10 cellular contexts compared by ENCODE assay signal in the genomic region with DNA sequence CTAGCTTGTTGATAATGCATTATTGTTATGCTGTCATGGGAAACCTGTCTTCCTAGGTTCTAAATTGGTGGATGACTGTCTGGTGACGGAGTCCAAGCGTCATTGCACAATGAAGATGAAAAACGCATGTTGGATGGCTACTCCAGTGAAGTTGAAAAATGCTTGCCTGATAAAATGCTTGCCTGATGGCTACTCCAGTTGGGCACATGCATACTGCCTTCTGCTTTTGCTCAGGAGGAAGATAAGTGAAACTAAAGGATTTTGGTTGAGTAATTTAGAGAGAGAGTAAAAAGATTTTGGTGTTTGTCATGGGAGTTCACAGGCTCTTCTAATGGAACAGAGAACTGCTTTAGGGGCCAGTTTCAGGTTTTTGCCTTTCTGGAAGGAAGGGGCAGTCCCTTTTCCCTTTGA.
DNase-seq lines count a peak whose midpoint lies in the region; ATAC-seq, FAIRE-seq and TF ChIP-seq lines count a peak whose summit lies in the region.
"Had no signal": no experiment of that assay in that cellular context is flagged by ENCODE, and none has a peak within 500 bp of the region (broad histone marks: within the 10 kb centered on the region; RNA-seq: fewer than 3 reads in every experiment).

No MANE protein-coding gene starts in this region.

- TF ChIP-seq RAD21 in HepG2 (CRISPR knock-in tag; IDR thresholded peaks at IDR 0.05): no peak

- H2AFZ ChIP-seq in HepG2 (ENCODE audit: low read length): no peak overlapping the region

- WGBS in HepG2 (ENCODE audit: low lambda C conversion rate): 89% methylated on average over 3 of the region's 3 CpGs

- peaks cover 45% of the 10 kb centered on the region for H3K79me2 ChIP-seq in HepG2 (ENCODE audit: insufficient read depth, low read length)

- POLR2A ChIA-PET in GM10248 (lab: Yijun Ruan, JAX) (no interaction called here), HepG2 (lab: Yijun Ruan, JAX) (interaction anchor here (1.0 to 1.2 kb wide), 2 partner anchors 40 to 116 kb away, joined by 3 to 5 read pairs; no protein-coding TSS in a partner anchor)

- H3K27me3 ChIP-seq in HepG2 (ENCODE audit: control insufficient read depth in 1 of 2, insufficient read depth in 2 of 2, low read length in 2 of 2): no peaks in the 10 kb centered on the region

- no peak overlapping the region for H3K9ac ChIP-seq in HepG2 (ENCODE audit: insufficient read depth, low read depth, low read length)

- FAIRE-seq in HepG2 (lab: Jason Lieb, UNC): no peak

- no peaks in the 10 kb centered on the region for H3K27me3 Mint-ChIP-seq in activated naive CD8-positive, alpha-beta T cell

- H3K27ac ChIP-seq in HepG2 (ENCODE audit: extremely low read length, insufficient read depth, low read length): peak overlapping the region; percentile 24

- H4K20me1 ChIP-seq in HepG2 (ENCODE audit: insufficient read depth, low read length): no peaks in the 10 kb centered on the region

- in situ Hi-C loops in HepG2 (cut with HindIII; ENCODE audit: extremely low pct_ligation_motif_present, low pct_unique_long_range_greater_than_20kb): no loop called here

- BruUV-seq in HepG2 (replicated peaks; lab: Mats Ljungman, UMichigan): no TSS peak

- no peak for TF ChIP-seq EP300 in HepG2 (IDR thresholded peaks at IDR 0.05; ENCODE audit: low read depth in 2 of 2, low read length in 2 of 2)
- no peak for TF ChIP-seq EP300 in HepG2 (CRISPR knock-in tag; IDR thresholded peaks at IDR 0.05; ENCODE audit: borderline replicate concordance)

- DNase-seq in AG09319 (ENCODE audit: extremely low read depth, low read depth): peak; percentile 68
- peak; percentile 39 for DNase-seq in GM10248 (ENCODE audit: extremely low spot score)
- peak; percentile 55 for DNase-seq in HepG2 (ENCODE audit: low spot score)
- DNase-seq in HuH-7 (ENCODE audit: low spot score): no peak
- DNase-seq: kidney glomerular epithelial cell, SHP77 had no signal

- intact Hi-C loops in HepG2 (cut with micrococcal nuclease; ENCODE audit: unreplicated experiment): no loop called here

- H3K9me3 ChIP-seq in HepG2 (ENCODE audit: low read length): no peaks in the 10 kb centered on the region

- TF ChIP-seq CTCF in AG09319 (IDR thresholded peaks at IDR 0.05; ENCODE audit: low read depth, low read length): no peak
- no peak for TF ChIP-seq CTCF in GM10248 (IDR thresholded peaks at IDR 0.05; ENCODE audit: control extremely low read depth, extremely low read depth, low read depth, missing control alignments)
- no peak for TF ChIP-seq CTCF in HepG2 (CRISPR knock-in tag; IDR thresholded peaks at IDR 0.05)

- peak overlapping the region; percentile 12 for H3K27ac Mint-ChIP-seq in activated naive CD8-positive, alpha-beta T cell

- no peaks in the 10 kb centered on the region for H3K9me3 Mint-ChIP-seq in activated naive CD8-positive, alpha-beta T cell (ENCODE audit: low read depth)

- TF ChIP-seq POLR2A in HepG2 (IDR thresholded peaks at IDR 0.05; ENCODE audit: insufficient read depth in 1 of 2, low read depth in 2 of 2, low read length in 2 of 2) (no peak), GM18505 (IDR thresholded peaks at IDR 0.05; ENCODE audit: borderline replicate concordance, extremely low read depth, insufficient read depth, insufficient read length) (no peak)

- H3K4me3 ChIP-seq in HepG2 (replicated peaks in 1 of 3; ENCODE audit: insufficient read depth in 1 of 3, low read depth in 2 of 3, low read length in 3 of 3): no peak overlapping the region

- peaks cover 55% of the 10 kb centered on the region for H3K4me1 ChIP-seq in HepG2 (ENCODE audit: insufficient read depth, low read length)

- peaks cover 10% of the 10 kb centered on the region for H3K36me3 Mint-ChIP-seq in activated naive CD8-positive, alpha-beta T cell

- CTCF ChIA-PET in GM10248 (lab: Yijun Ruan, JAX) (interaction anchor here (0.8 to 1.8 kb wide), 3 partner anchors 20 to 49 kb away, joined by 3 to 5 read pairs (median 3); no protein-coding TSS in a partner anchor), HepG2 (lab: Yijun Ruan, JAX; ENCODE audit: low intra/inter-chr PET ratio, low total read pairs) (no interaction called here)

- H3K36me3 ChIP-seq in HepG2 (replicated peaks in 1 of 2; ENCODE audit: control insufficient read depth in 1 of 2, insufficient read depth in 2 of 2, low read length in 2 of 2): no peaks in the 10 kb centered on the region

- H3K4me2 ChIP-seq in HepG2 (ENCODE audit: low read depth, low read length): no peak overlapping the region

- ATAC-seq in HepG2 (no peak), GM18502 (IDR thresholded peaks at IDR 0.05; ENCODE audit: poor library complexity, unreplicated experiment) (no peak), GM19035 (IDR thresholded peaks at IDR 0.05; ENCODE audit: unreplicated experiment) (no peak), GM18505 (IDR thresholded peaks at IDR 0.05; ENCODE audit: unreplicated experiment) (no peak)

- no peak overlapping the region for H3K4me3 Mint-ChIP-seq in activated naive CD8-positive, alpha-beta T cell

- H3K4me1 Mint-ChIP-seq in activated naive CD8-positive, alpha-beta T cell (ENCODE audit: low read depth): peaks cover 73% of the 10 kb centered on the region

TF ChIP-seq in HepG2, 621 proteins besides CTCF, POLR2A, EP300 and RAD21:
- TF ChIP-seq AGO2 (optimal IDR thresholded peaks at IDR 0.05; ENCODE audit: low read depth, low read length): no peak
- peak; percentile 8; the same call in 1 of the 2 replicates for TF ChIP-seq HNF4G (IDR thresholded peaks at IDR 0.05; ENCODE audit: borderline replicate concordance, low read depth, low read length)
- TF ChIP-seq HNF4G (CRISPR knock-in tag; IDR thresholded peaks at IDR 0.05; ENCODE audit: borderline replicate concordance, low read depth): no peak
- TF ChIP-seq CEBPG (CRISPR knock-in tag; IDR thresholded peaks at IDR 0.05): peak; percentile 64
- TF ChIP-seq TCF7 (IDR thresholded peaks at IDR 0.05; ENCODE audit: low read depth): no peak
- TF ChIP-seq SMAD3 (CRISPR knock-in tag; IDR thresholded peaks at IDR 0.05): no peak
- peak; percentile 8 for TF ChIP-seq TEAD3 (CRISPR knock-in tag; optimal IDR thresholded peaks at IDR 0.05; ENCODE audit: borderline replicate concordance)
- peak; percentile 59; the same call in 1 of the 2 replicates for TF ChIP-seq ZNF644 (CRISPR knock-in tag; IDR thresholded peaks at IDR 0.05; ENCODE audit: low read depth)
- 0 out of 2 replicates have a peak, but pooled peaks have one; percentile 38 for TF ChIP-seq ZMYM2 (CRISPR knock-in tag; IDR thresholded peaks at IDR 0.05)
- peak; percentile 89 for TF ChIP-seq ZSCAN22 (CRISPR knock-in tag; IDR thresholded peaks at IDR 0.05)
- no peak for TF ChIP-seq ZNF382 (CRISPR knock-in tag; IDR thresholded peaks at IDR 0.05; ENCODE audit: borderline replicate concordance)
- TF ChIP-seq, protein P1, sequence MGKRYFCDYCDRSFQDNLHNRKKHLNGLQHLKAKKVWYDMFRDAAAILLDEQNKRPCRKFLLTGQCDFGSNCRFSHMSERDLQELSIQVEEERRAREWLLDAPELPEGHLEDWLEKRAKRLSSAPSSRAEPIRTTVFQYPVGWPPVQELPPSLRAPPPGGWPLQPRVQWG (CRISPR knock-in tag; IDR thresholded peaks at IDR 0.05; ENCODE audit: borderline replicate concordance, low read depth): no peak
- TF ChIP-seq, protein P2, sequence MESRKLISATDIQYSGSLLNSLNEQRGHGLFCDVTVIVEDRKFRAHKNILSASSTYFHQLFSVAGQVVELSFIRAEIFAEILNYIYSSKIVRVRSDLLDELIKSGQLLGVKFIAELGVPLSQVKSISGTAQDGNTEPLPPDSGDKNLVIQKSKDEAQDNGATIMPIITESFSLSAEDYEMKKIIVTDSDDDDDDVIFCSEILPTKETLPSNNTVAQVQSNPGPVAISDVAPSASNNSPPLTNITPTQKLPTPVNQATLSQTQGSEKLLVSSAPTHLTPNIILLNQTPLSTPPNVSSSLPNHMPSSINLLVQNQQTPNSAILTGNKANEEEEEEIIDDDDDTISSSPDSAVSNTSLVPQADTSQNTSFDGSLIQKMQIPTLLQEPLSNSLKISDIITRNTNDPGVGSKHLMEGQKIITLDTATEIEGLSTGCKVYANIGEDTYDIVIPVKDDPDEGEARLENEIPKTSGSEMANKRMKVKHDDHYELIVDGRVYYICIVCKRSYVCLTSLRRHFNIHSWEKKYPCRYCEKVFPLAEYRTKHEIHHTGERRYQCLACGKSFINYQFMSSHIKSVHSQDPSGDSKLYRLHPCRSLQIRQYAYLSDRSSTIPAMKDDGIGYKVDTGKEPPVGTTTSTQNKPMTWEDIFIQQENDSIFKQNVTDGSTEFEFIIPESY (CRISPR knock-in tag; IDR thresholded peaks at IDR 0.05): peak; percentile 54; the same call in 1 of the 2 replicates
- peak; percentile 77; the same call in 1 of the 2 replicates for TF ChIP-seq CEBPB (IDR thresholded peaks at IDR 0.05; ENCODE audit: borderline replicate concordance, low read depth, low read length)
